ENCODE assay signal across 29 cellular contexts in the genomic region with DNA sequence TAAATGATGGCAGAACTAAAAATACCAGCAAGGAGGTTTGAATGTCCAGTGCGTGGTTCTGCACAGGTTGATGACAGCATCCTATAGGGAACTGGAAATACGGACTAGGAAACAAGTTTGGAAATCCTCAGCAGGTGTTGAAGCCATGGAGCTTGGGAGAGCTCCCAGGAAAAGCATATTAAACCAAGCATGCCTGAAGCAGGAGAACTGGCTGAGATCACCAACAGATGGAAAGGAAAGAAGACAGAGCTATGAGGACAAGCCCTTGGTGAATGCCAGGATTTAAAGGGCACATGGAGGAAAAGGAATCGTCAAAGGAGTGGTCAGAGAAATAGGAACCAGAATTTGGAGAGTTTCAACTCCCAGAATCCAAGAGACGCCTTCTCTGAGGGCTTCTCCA.
"Had no signal": no experiment of that assay in that cellular context is flagged by ENCODE, and none has a peak within 500 bp of the region (broad histone marks: within the 10 kb centered on the region; RNA-seq: fewer than 3 reads in every experiment).

No MANE protein-coding gene starts in this region.

- H3K27me3 ChIP-seq: adrenal gland, body of pancreas, foreskin keratinocyte, gastrocnemius medialis had no signal

- H3K9me3 ChIP-seq: adrenal gland, body of pancreas, gastrocnemius medialis had no signal

- H3K4me3 ChIP-seq: adrenal gland, body of pancreas, esophagus muscularis mucosa, gastrocnemius medialis had no signal

- H3K27ac ChIP-seq: adrenal gland, body of pancreas, esophagus muscularis mucosa, foreskin keratinocyte, gastrocnemius medialis, WERI-Rb-1 had no signal

- DNase-seq: activated B cell treated with CpG ODN at 0.5 μM for 24 hours; activated CD4-positive, alpha-beta T cell treated with anti-CD3 and anti-CD28 coated beads for 48 hours; activated CD4-positive, alpha-beta T cell treated with anti-CD3 and anti-CD28 coated beads, Interleukin-2, amount 50 U/mL, for 1 hour; activated CD4-positive, alpha-beta T cell treated with anti-CD3 and anti-CD28 coated beads, Interleukin-2, amount 50 U/mL, for 48 hours; activated CD8-positive, alpha-beta memory T cell treated with anti-CD3 and anti-CD28 coated beads for 24 hours; activated CD8-positive, alpha-beta T cell treated with anti-CD3 and anti-CD28 coated beads for 36 hours; activated effector memory CD4-positive, alpha-beta T cell treated with Interleukin-2 at 50 U/mL for 16 hours; activated gamma-delta T cell treated with Interleukin-2 at 50 U/mL for 16 hours; activated naive CD4-positive, alpha-beta T cell treated with Interleukin-2 at 50 U/mL for 16 hours; activated naive CD8-positive, alpha-beta T cell treated with anti-CD3 and anti-CD28 coated beads for 36 hours; activated naive CD8-positive, alpha-beta T cell treated with anti-CD3 and anti-CD28 coated beads, Interleukin-2, amount 50 U/mL, for 24 hours; activated T-cell treated with anti-CD3 and anti-CD28 coated beads, Interleukin-2, amount 50 U/mL, for 4 hours; adrenal gland; amygdala; aorta; body of pancreas; cortex of kidney; dermis blood vessel endothelial cell; effector CD4-positive, alpha-beta T cell; effector memory CD8-positive, alpha-beta T cell; erythroblast; foreskin keratinocyte; gastrocnemius medialis; T-helper 1 cell; T-helper 17 cell; T1000; WERI-Rb-1 had no signal

- H3K36me3 ChIP-seq: adrenal gland, esophagus muscularis mucosa, gastrocnemius medialis, WERI-Rb-1 had no signal

- FAIRE-seq: colon had no signal

- H3K4me1 ChIP-seq: adrenal gland, body of pancreas had no signal
